ENCODE assay signal across 25 cellular contexts in genomic region chr9:36750630-36751029, GRCh38.
"Had no signal": no experiment of that assay in that cellular context is flagged by ENCODE, and none has a peak within 500 bp of the region (broad histone marks: within the 10 kb centered on the region; RNA-seq: fewer than 3 reads in every experiment).

No MANE protein-coding gene starts in this region.

- H3K4me3 ChIP-seq: stomach, suprapubic skin, testis, thoracic aorta, thyroid gland, tibial artery, tibial nerve, transverse colon, upper lobe of left lung, uterus, vagina had no signal

- H3K36me3 ChIP-seq: stomach, suprapubic skin, thoracic aorta, thyroid gland, tibial artery, tibial nerve, transverse colon, upper lobe of left lung, uterus, vagina had no signal

- ATAC-seq: stimulated activated effector memory CD8-positive, alpha-beta T cell treated with anti-CD3 and anti-CD28 coated beads, Interleukin-12 subunit alpha, Interleukin-12 subunit beta, amount 100 ng/mL, for 72 hours; stimulated activated memory B cell treated with anti-CD40 and anti-IgM and Interleukin-4, amounts not matched to agents 10 μg/mL and 1 μg/mL and 100 μg/mL, for 72 hours; stimulated activated naive B cell treated with anti-CD40 and anti-IgM and Interleukin-4, amounts not matched to agents 10 μg/mL and 1 μg/mL and 100 μg/mL, for 72 hours; stimulated activated naive CD8-positive, alpha-beta T cell treated with anti-CD3 and anti-CD28 coated beads, Interleukin-15, amount 100 ng/mL, for 72 hours; stimulated activated naive CD8-positive, alpha-beta T cell treated with anti-CD3 and anti-CD28 coated beads, Interleukin-15, Interleukin-2, amounts not matched to agents 100 U/mL and 50 U/mL, for 24 hours had no signal

- H3K27me3 ChIP-seq: testis, thyroid gland, upper lobe of left lung, uterus, vagina had no signal

- H3K27ac ChIP-seq: stomach, suprapubic skin, testis, thoracic aorta, thyroid gland, tibial artery, tibial nerve, transverse colon, upper lobe of left lung, uterus, vagina had no signal

- H3K4me1 ChIP-seq: stomach, suprapubic skin, testis, thyroid gland, tibial artery, tibial nerve, transverse colon, upper lobe of left lung, uterus, vagina had no signal

- DNase-seq: stimulated activated CD4-positive, alpha-beta T cell treated with anti-CD3 and anti-CD28 coated beads, Interleukin-2, amount 100 ng/mL, for 48 hours; stimulated activated CD4-positive, alpha-beta T cell treated with anti-CD3 and anti-CD28 coated beads, Interleukin-4, amount 100 ng/mL, for 1 hour; stimulated activated CD4-positive, alpha-beta T cell treated with anti-CD3 and anti-CD28 coated beads, Interleukin-4, amount 100 ng/mL, for 24 hours; stimulated activated CD4-positive, alpha-beta T cell treated with anti-CD3 and anti-CD28 coated beads, Interleukin-4, amount 100 ng/mL, for 4 hours; stimulated activated CD8-positive, alpha-beta memory T cell treated with anti-CD3 and anti-CD28 coated beads, Interleukin-4, amount 100 ng/mL, for 48 hours; stimulated activated naive B cell treated with anti-CD40 and anti-IgM and Interleukin-4, amounts not matched to agents 10 μg/mL and 1 μg/mL and 100 μg/mL, for 72 hours; stimulated activated naive CD4-positive, alpha-beta T cell; stimulated activated naive CD4-positive, alpha-beta T cell treated with Interleukin-2 at 50 U/mL for 16 hours; stimulated activated naive CD8-positive, alpha-beta T cell treated with anti-CD3 and anti-CD28 coated beads, Interleukin-15, amount 100 ng/mL, for 72 hours; stimulated activated naive CD8-positive, alpha-beta T cell treated with anti-CD3 and anti-CD28 coated beads, Interleukin-15, Interleukin-2, amounts not matched to agents 100 U/mL and 50 U/mL, for 24 hours; stomach; substantia nigra; testis; thyroid gland; tibial artery; transverse colon; trophoblast cell; uterus had no signal

- H3K9me3 ChIP-seq: stomach, suprapubic skin, testis, thoracic aorta, thyroid gland, tibial artery, tibial nerve, transverse colon, upper lobe of left lung, uterus, vagina had no signal
